29 cellular contexts compared by ENCODE assay signal in genomic region chr2:54740333-54740732, GRCh38.
"Had no signal": no experiment of that assay in that cellular context is flagged by ENCODE, and none has a peak within 500 bp of the region (broad histone marks: within the 10 kb centered on the region; RNA-seq: fewer than 3 reads in every experiment).

No MANE protein-coding gene starts in this region.

- DNase-seq: activated B cell treated with CpG ODN at 0.5 μM for 24 hours; activated CD4-positive, alpha-beta memory T cell treated with anti-CD3 and anti-CD28 coated beads for 36 hours; activated CD4-positive, alpha-beta T cell treated with anti-CD3 and anti-CD28 coated beads for 1 hour; activated CD4-positive, alpha-beta T cell treated with anti-CD3 and anti-CD28 coated beads, Interleukin-2, amount 10 ng/mL, durations not matched to agents 7 days and 5 days; activated CD8-positive, alpha-beta memory T cell treated with anti-CD3 and anti-CD28 coated beads for 24 hours; activated effector memory CD4-positive, alpha-beta T cell treated with anti-CD3 and anti-CD28 coated beads, Interleukin-2, amount 50 U/mL, for 16 hours; activated naive CD4-positive, alpha-beta T cell treated with anti-CD3 and anti-CD28 coated beads for 36 hours; activated T-cell treated with anti-CD3 and anti-CD28 coated beads, Interleukin-2, amount 50 U/mL, for 4 hours; anterior cingulate cortex; Kasumi-1; NCI-H1105 treated with DMSO at 0.1 percent for 48 hours; NCI-H1436 treated with DMSO at 0.1 percent for 48 hours; NCI-H187; NCI-H2081; NCI-H345; NCI-H510A; NCI-H526 treated with DMSO at 0.1 percent for 48 hours; PC-9; RPMI8226; T-cell; T-helper 2 cell; T1000 had no signal

- H3K4me3 ChIP-seq: K562, PC-9, SK-N-MC had no signal

- H3K27ac Mint-ChIP-seq: activated B cell treated with CpG ODN at 0.5 μM for 24 hours; activated CD4-positive, alpha-beta memory T cell treated with anti-CD3 and anti-CD28 coated beads for 36 hours; activated CD4-positive, alpha-beta T cell treated with anti-CD3 and anti-CD28 coated beads, Interleukin-2, amount 10 ng/mL, durations not matched to agents 7 days and 5 days; activated naive CD4-positive, alpha-beta T cell treated with anti-CD3 and anti-CD28 coated beads for 36 hours; activated naive CD8-positive, alpha-beta T cell; brain; T-cell had no signal

- H3K4me1 Mint-ChIP-seq: activated CD4-positive, alpha-beta T cell treated with anti-CD3 and anti-CD28 coated beads, Interleukin-2, amount 10 ng/mL, durations not matched to agents 7 days and 5 days; brain; central memory CD8-positive, alpha-beta T cell; T-cell had no signal

- H3K27ac ChIP-seq: PC-9, SK-N-MC had no signal

- FAIRE-seq: K562, TTC549 had no signal

- H3K36me3 Mint-ChIP-seq: activated CD4-positive, alpha-beta memory T cell treated with anti-CD3 and anti-CD28 coated beads for 36 hours; activated naive CD8-positive, alpha-beta T cell; brain; T-cell had no signal

- H2AFZ ChIP-seq: PC-9 had no signal

- H3K27me3 Mint-ChIP-seq: activated B cell treated with CpG ODN at 0.5 μM for 24 hours had no signal

- H3K4me2 ChIP-seq: PC-9 had no signal

- H3K9me3 Mint-ChIP-seq: activated B cell treated with CpG ODN at 0.5 μM for 24 hours; activated CD4-positive, alpha-beta memory T cell treated with anti-CD3 and anti-CD28 coated beads for 36 hours; activated CD4-positive, alpha-beta T cell treated with anti-CD3 and anti-CD28 coated beads, Interleukin-2, amount 10 ng/mL, durations not matched to agents 7 days and 5 days; activated naive CD4-positive, alpha-beta T cell treated with anti-CD3 and anti-CD28 coated beads for 36 hours; activated T-cell treated with anti-CD3 and anti-CD28 coated beads, Interleukin-2, amount 50 U/mL, for 4 hours; brain; central memory CD8-positive, alpha-beta T cell; T-cell had no signal

- H3K4me3 Mint-ChIP-seq: activated B cell treated with CpG ODN at 0.5 μM for 24 hours; activated CD4-positive, alpha-beta memory T cell treated with anti-CD3 and anti-CD28 coated beads for 36 hours; activated CD4-positive, alpha-beta T cell treated with anti-CD3 and anti-CD28 coated beads, Interleukin-2, amount 10 ng/mL, durations not matched to agents 7 days and 5 days; activated naive CD4-positive, alpha-beta T cell treated with anti-CD3 and anti-CD28 coated beads for 36 hours; activated naive CD8-positive, alpha-beta T cell; activated T-cell treated with anti-CD3 and anti-CD28 coated beads, Interleukin-2, amount 50 U/mL, for 4 hours; brain; central memory CD8-positive, alpha-beta T cell; T-cell had no signal

- ATAC-seq: activated T-cell treated with anti-CD3 and anti-CD28 coated beads, Interleukin-2, amount 50 U/mL, for 4 hours; K562; Right ventricle myocardium inferior; T-cell had no signal
